ENCODE assay signal across 28 cellular contexts in genomic region chr15:81835731-81836130, GRCh38.
"Had no signal": no experiment of that assay in that cellular context is flagged by ENCODE, and none has a peak within 500 bp of the region (broad histone marks: within the 10 kb centered on the region; RNA-seq: fewer than 3 reads in every experiment).

No MANE protein-coding gene starts in this region.

- DNase-seq: activated CD4-positive, alpha-beta memory T cell treated with anti-CD3 and anti-CD28 coated beads for 36 hours; activated CD4-positive, alpha-beta T cell treated with anti-CD3 and anti-CD28 coated beads for 36 hours; activated CD4-positive, CD25-positive, alpha-beta regulatory T cell; activated CD4-positive, CD25-positive, alpha-beta regulatory T cell treated with anti-CD3 and anti-CD28 coated beads, Interleukin-2, amount 50 U/mL, for 72 hours; activated CD8-positive, alpha-beta memory T cell treated with anti-CD3 and anti-CD28 coated beads, Interleukin-2, amount 50 U/mL, for 48 hours; activated CD8-positive, alpha-beta T cell treated with anti-CD3 and anti-CD28 coated beads, Interleukin-2, amount 10 ng/mL, durations not matched to agents 7 days and 5 days; activated gamma-delta T cell; activated naive CD4-positive, alpha-beta T cell; activated naive CD4-positive, alpha-beta T cell treated with anti-CD3 and anti-CD28 coated beads, Interleukin-2, amount 10 ng/mL, durations not matched to agents 7 days and 5 days; activated naive CD8-positive, alpha-beta T cell treated with anti-CD3 and anti-CD28 coated beads, Interleukin-2, amount 10 ng/mL, durations not matched to agents 7 days and 5 days; activated T-cell treated with anti-CD3 and anti-CD28 coated beads for 4 hours; activated T-cell treated with anti-CD3 and anti-CD28 coated beads, Interleukin-2, amount 50 U/mL, for 24 hours; activated T-cell treated with anti-CD3 and anti-CD28 coated beads, Interleukin-2, amount 50 U/mL, for 72 hours; central memory CD4-positive, alpha-beta T cell; cerebellar nuclear complex; dorsolateral prefrontal cortex; effector memory CD4-positive, alpha-beta T cell; endodermal cell; erythroblast; foreskin keratinocyte; T-helper 2 cell had no signal

- H3K27me3 ChIP-seq: ascending aorta, breast epithelium, cardiac muscle cell, esophagus muscularis mucosa, foreskin keratinocyte, gastroesophageal sphincter had no signal

- ATAC-seq: activated CD4-positive, alpha-beta T cell treated with anti-CD3 and anti-CD28 coated beads for 36 hours; activated CD8-positive, alpha-beta T cell treated with anti-CD3 and anti-CD28 coated beads, Interleukin-2, amount 10 ng/mL, durations not matched to agents 7 days and 5 days; activated naive CD4-positive, alpha-beta T cell treated with anti-CD3 and anti-CD28 coated beads, Interleukin-2, amount 50 U/mL, for 72 hours; activated T-cell treated with anti-CD3 and anti-CD28 coated beads, Interleukin-2, amount 50 U/mL, for 72 hours; foreskin keratinocyte; gastroesophageal sphincter had no signal

- H3K9me3 ChIP-seq: ascending aorta, breast epithelium, esophagus muscularis mucosa, gastroesophageal sphincter had no signal

- H3K27ac ChIP-seq: ascending aorta, breast epithelium, cardiac muscle cell, coronary artery, dorsolateral prefrontal cortex, esophagus muscularis mucosa, foreskin keratinocyte, gastroesophageal sphincter had no signal

- H3K36me3 ChIP-seq: ascending aorta, breast epithelium, cardiac muscle cell, esophagus muscularis mucosa, gastroesophageal sphincter had no signal

- H3K4me1 ChIP-seq: ascending aorta, breast epithelium, esophagus muscularis mucosa, foreskin keratinocyte, gastroesophageal sphincter had no signal

- H3K4me3 ChIP-seq: ascending aorta, breast epithelium, cardiac muscle cell, coronary artery, dorsolateral prefrontal cortex, esophagus muscularis mucosa, gastroesophageal sphincter had no signal
